In genomic region chr12:15208140-15208539, GRCh38 we compare ENCODE assay signal across 14 cellular contexts. TPM values are rescaled to one million over a fixed set of nuclear protein-coding genes. Genes with fewer than 3 reads are reported as not detected.
DNase-seq lines count a peak whose midpoint lies in the region; ATAC-seq and TF ChIP-seq lines count a peak whose summit lies in the region.
"Had no signal": no experiment of that assay in that cellular context is flagged by ENCODE, and none has a peak within 500 bp of the region (broad histone marks: within the 10 kb centered on the region; RNA-seq: fewer than 3 reads in every experiment).

No MANE protein-coding gene starts in this region.

- no peak overlapping the region for H3K27ac Mint-ChIP-seq in T-helper 17 cell

- H2BK120ac ChIP-seq in mesenchymal stem cell (ENCODE audit: low read depth, low read length): no peak overlapping the region

- H3K27ac ChIP-seq in esophagus muscularis mucosa (replicated peaks in 1 of 4): peak overlapping the region in 3 of 4 donors; percentile 49 to 63 (median 56)
- no peak overlapping the region for H3K27ac ChIP-seq in mesenchymal stem cell (ENCODE audit: low read length, poor library complexity, severe bottlenecking)
- peak overlapping the region; percentile 38 for H3K27ac ChIP-seq in vagina
- H3K27ac ChIP-seq: HL-60 had no signal

- H3K36me3 Mint-ChIP-seq in T-helper 17 cell (ENCODE audit: low read depth): peaks cover 2% of the 10 kb centered on the region

- H3K4ac ChIP-seq in mesenchymal stem cell (ENCODE audit: low read depth in 1 of 2, low read length in 2 of 2): no peak overlapping the region

- no peak overlapping the region for H3K18ac ChIP-seq in mesenchymal stem cell (ENCODE audit: low read depth in 1 of 2, low read length in 2 of 2)

- H3K27me3 ChIP-seq in esophagus muscularis mucosa: no peaks in the 10 kb centered on the region
- no peaks in the 10 kb centered on the region for H3K27me3 ChIP-seq in mesenchymal stem cell (ENCODE audit: control insufficient read depth in 1 of 2, insufficient read depth in 1 of 2, low read length in 2 of 2)
- no peaks in the 10 kb centered on the region for H3K27me3 ChIP-seq in vagina

- H3K4me3 Mint-ChIP-seq in T-helper 17 cell: no peak overlapping the region

- TF ChIP-seq EP300 in esophagus muscularis mucosa (IDR thresholded peaks at IDR 0.05): no peak

- H3K4me1 Mint-ChIP-seq in T-helper 17 cell: no peaks in the 10 kb centered on the region

- no peak overlapping the region for H2AFZ ChIP-seq in mesenchymal stem cell (ENCODE audit: low read depth, low read length)

- 89% methylated on average over 2 of the region's 2 CpGs for WGBS in esophagus muscularis mucosa
- no CpG with 5 or more reads among the region's 2 CpGs for WGBS in mesenchymal stem cell

- peak overlapping the region; percentile 18 for H2AK5ac ChIP-seq in mesenchymal stem cell (ENCODE audit: low read length, severe bottlenecking)

- peak overlapping the region; percentile 64 for H3K9ac ChIP-seq in mesenchymal stem cell (ENCODE audit: low read length)

- H2BK5ac ChIP-seq in mesenchymal stem cell (ENCODE audit: low read depth, low read length, poor library complexity, severe bottlenecking): no peak overlapping the region

- no peak overlapping the region for H4K8ac ChIP-seq in mesenchymal stem cell (ENCODE audit: low read length)

- intact Hi-C loops in Right ventricle myocardium inferior (cut with DNase I) (no loop called here), cardiac septum (cut with DNase I) (loop anchor here (5.0 kb wide), 1 partner anchor 56 kb away; no protein-coding TSS in a partner anchor), esophagus muscularis mucosa (cut with DNase I) (no loop called here), vagina (cut with DNase I) (loop anchor here (5.0 kb wide), 1 partner anchor 51 kb away; no protein-coding TSS in a partner anchor)

- H4K91ac ChIP-seq in mesenchymal stem cell (ENCODE audit: low read length): no peak overlapping the region

- H3K27me3 Mint-ChIP-seq in T-helper 17 cell: peaks cover 46% of the 10 kb centered on the region

- no peaks in the 10 kb centered on the region for H3K9me3 ChIP-seq in esophagus muscularis mucosa
- H3K9me3 ChIP-seq in mesenchymal stem cell (ENCODE audit: control insufficient read depth, low read length): no peaks in the 10 kb centered on the region
- H3K9me3 ChIP-seq in vagina: no peaks in the 10 kb centered on the region
- H3K9me3 ChIP-seq in T-helper 17 cell (ENCODE audit: control insufficient read depth, low read length, poor library complexity, severe bottlenecking): peaks cover 2% of the 10 kb centered on the region

- DNase-seq in Right ventricle myocardium inferior (ENCODE audit: missing footprints): no peak
- DNase-seq in cardiac septum (ENCODE audit: low spot score): no peak
- DNase-seq in esophagus muscularis mucosa (ENCODE audit: extremely low spot score): no peak
- DNase-seq in mesenchymal stem cell: peak; percentile 37
- no peak for DNase-seq in vagina (ENCODE audit: extremely low spot score in 2 of 2)
- DNase-seq in SK-N-DZ (ENCODE audit: low spot score): no peak
- DNase-seq in T-helper 17 cell: no peak
- DNase-seq: activated effector memory CD4-positive, alpha-beta T cell treated with anti-CD3 and anti-CD28 coated beads, Interleukin-2, amount 50 U/mL, for 16 hours; left cardiac atrium; NCI-H2081 treated with DMSO at 0.1 percent for 48 hours; right cardiac atrium had no signal

- no peak overlapping the region for H3K23ac ChIP-seq in mesenchymal stem cell (ENCODE audit: low read length in 2 of 2)

- no peak overlapping the region for H2BK15ac ChIP-seq in mesenchymal stem cell (ENCODE audit: low read depth, poor library complexity, severe bottlenecking)

- H3K4me2 ChIP-seq in mesenchymal stem cell (ENCODE audit: low read length, poor library complexity, severe bottlenecking): no peak overlapping the region

- H2BK12ac ChIP-seq in mesenchymal stem cell (ENCODE audit: low read length in 2 of 2): no peak overlapping the region

- peak; percentile 23 for ATAC-seq in Right ventricle myocardium inferior
- no peak for ATAC-seq in GM18520 (IDR thresholded peaks at IDR 0.05; ENCODE audit: unreplicated experiment)
- no peak for ATAC-seq in T-helper 17 cell

- TF ChIP-seq POLR2A in esophagus muscularis mucosa (IDR thresholded peaks at IDR 0.05; ENCODE audit: low read depth) (no peak), vagina (IDR thresholded peaks at IDR 0.05) (no peak)

- H3K4me3 ChIP-seq in esophagus muscularis mucosa (no peak overlapping the region), mesenchymal stem cell (ENCODE audit: insufficient read depth in 1 of 2, low read depth in 1 of 2, low read length in 2 of 2) (no peak overlapping the region), vagina (no peak overlapping the region)

- TF ChIP-seq CTCF in esophagus muscularis mucosa (IDR thresholded peaks at IDR 0.05) (peak; percentile 24 to 54 (median 26)), vagina (IDR thresholded peaks at IDR 0.05) (peak in 1 of 3 experiments; percentile 11)

- H3K36me3 ChIP-seq in esophagus muscularis mucosa (no peaks in the 10 kb centered on the region), mesenchymal stem cell (ENCODE audit: control insufficient read depth in 1 of 2, insufficient read depth in 2 of 2, low read depth in 1 of 2, low read length in 2 of 2) (no peaks in the 10 kb centered on the region), vagina (no peaks in the 10 kb centered on the region)

- no peaks in the 10 kb centered on the region for H3K79me1 ChIP-seq in mesenchymal stem cell (replicated peaks; ENCODE audit: low read length, poor library complexity, severe bottlenecking)

- H3K14ac ChIP-seq in mesenchymal stem cell (ENCODE audit: low read length in 2 of 2): no peak overlapping the region

- peaks cover 4 to 62% (median 16%) of the 10 kb centered on the region in 4 donors for H3K4me1 ChIP-seq in esophagus muscularis mucosa
- H3K4me1 ChIP-seq in mesenchymal stem cell (ENCODE audit: control insufficient read depth, insufficient read depth, low read depth, low read length): no peaks in the 10 kb centered on the region
- peaks cover 29% of the 10 kb centered on the region for H3K4me1 ChIP-seq in vagina

RNA-seq across cellular contexts. Expression of gene RERG, which starts 13.1 kb away (rescaled TPM):
- total RNA-seq in Right ventricle myocardium inferior: 4.0 TPM
- 3.1 TPM for total RNA-seq in cardiac septum
- 10 to 100 TPM in 3 of 4 donors, 1 to 10 TPM in 1; 5.0 to 15.4 (median 12.7) TPM for total RNA-seq in esophagus muscularis mucosa
- polyA plus RNA-seq in mesenchymal stem cell (2013, experiment 1 of 2): 0.70 TPM
- 0.81 TPM for polyA plus RNA-seq in mesenchymal stem cell (2013, experiment 2 of 2)
- 31.9 TPM for total RNA-seq in vagina
- 44.9 and 47.4 TPM in 2 replicates for polyA plus RNA-seq in SK-N-DZ (2014; cell fraction: cytosol; rRNA removed)
- polyA plus RNA-seq in SK-N-DZ (2014; cell fraction: nucleus; rRNA removed): 41.3 and 41.7 TPM in 2 replicates
- not detected for total RNA-seq in T-helper 17 cell
- total RNA-seq: A673 had no signal

Comparison
In these comparisons a context has a peak if more than half of its experiments do, and no peak if none do; other contexts are left out.
1. intact Hi-C loops: an anchor here in cardiac septum (5.0 kb wide) and vagina (5.0 kb wide); none called in Right ventricle myocardium inferior and esophagus muscularis mucosa.